ENCODE assay signal across 8 cellular contexts in the genomic region with DNA sequence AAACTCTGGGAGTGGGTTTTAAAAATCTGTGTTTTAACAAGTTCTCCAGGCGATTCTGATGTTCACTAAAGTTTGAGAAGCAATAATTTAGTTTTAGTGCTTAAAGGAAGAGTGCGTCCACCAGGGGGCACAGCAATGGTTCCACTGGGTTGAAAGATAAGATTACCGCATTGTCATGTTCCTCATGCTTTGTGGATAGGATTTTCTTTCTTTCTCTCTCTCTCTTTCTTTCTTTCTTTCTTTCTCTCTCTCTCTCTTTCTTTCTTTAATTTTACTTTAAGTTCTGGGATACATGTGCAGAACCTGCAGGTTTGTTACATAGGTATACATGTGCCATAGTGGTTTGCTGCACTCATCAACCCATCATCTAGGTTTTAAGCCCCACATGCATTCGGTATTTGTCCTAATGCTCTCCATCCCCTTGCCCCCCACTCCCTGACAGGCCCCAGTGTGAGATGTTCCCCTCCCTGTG. TPM values are rescaled to one million over a fixed set of nuclear protein-coding genes. Genes with fewer than 3 reads are reported as not detected.
DNase-seq lines count a peak whose midpoint lies in the region; ATAC-seq and TF ChIP-seq lines count a peak whose summit lies in the region.
"Not testable (repeated sequence)": the region's sequence is repeated elsewhere in the genome, so short reads cannot be mapped to it uniquely, and the experiment has no call there.

No MANE protein-coding gene starts in this region.

- intact Hi-C loops in mucosa of descending colon (cut with DNase I, micrococcal nuclease) = not testable (repeated sequence)

- not testable (repeated sequence) for H3K4me3 ChIP-seq in MG63; RWPE2 (ENCODE audit: severe bottlenecking); mucosa of descending colon

- TF ChIP-seq CTCF in RWPE2 (IDR thresholded peaks at IDR 0.05; ENCODE audit: poor library complexity, severe bottlenecking) (peak; percentile 82), mucosa of descending colon (IDR thresholded peaks at IDR 0.05) (peak; percentile 50)

- H3K27me3 ChIP-seq in MG63; RWPE2 (ENCODE audit: insufficient read depth, poor library complexity, severe bottlenecking): not testable (repeated sequence)

- ATAC-seq in GM21717 (IDR thresholded peaks at IDR 0.05; ENCODE audit: unreplicated experiment) (peak; percentile 69), RWPE2 (ENCODE audit: low read depth) (0 out of 3 replicates have a peak, but pooled peaks have one; percentile 31), esophagus mucosa (peak; percentile 62), mucosa of descending colon (peak; percentile 84)

- H3K4me1 ChIP-seq in RWPE2 (ENCODE audit: insufficient read depth, poor library complexity, severe bottlenecking); mucosa of descending colon (ENCODE audit: low read depth): not testable (repeated sequence)

- DNase-seq in COR-L47 (lab: John Stamatoyannopoulos, UW) (peak; percentile 82), MG63 (peak; percentile 63), mucosa of descending colon (peak; percentile 62 to 98 (median 79))
- DNase-seq in RWPE2 (ENCODE audit: low spot score) = not testable (repeated sequence)
- DNase-seq in activated T-cell treated with anti-CD3 and anti-CD28 coated beads, Interleukin-2, amount 50 U/mL, for 48 hours = peak; percentile 85
- peak; percentile 62 to 63 for DNase-seq in stimulated activated CD8-positive, alpha-beta memory T cell treated with anti-CD3 and anti-CD28 coated beads, Interleukin-2, amount 100 ng/mL, for 48 hours (ENCODE audit: low read depth in 2 of 2)

- not testable (repeated sequence) for H3K36me3 ChIP-seq in MG63; RWPE2 (ENCODE audit: low read depth); mucosa of descending colon (ENCODE audit: low read depth)

- not testable (repeated sequence) for H3K9me3 ChIP-seq in MG63; RWPE2 (ENCODE audit: severe bottlenecking); mucosa of descending colon

- H3K27ac ChIP-seq in RWPE2 (ENCODE audit: poor library complexity, severe bottlenecking) = not testable (repeated sequence)

RNA-seq across cellular contexts. Expression of a gene that starts 33.0 kb away (rescaled TPM):
- not detected in 2 replicates for total RNA-seq in MG63 (2014; rRNA removed; shearing (Covaris generic); ENCODE audit: low replicate concordance)
- total RNA-seq in esophagus mucosa (40.2 TPM), mucosa of descending colon (100 to 1,000 TPM in 2 of 3 donors, 10 to 100 TPM in 1; 70.6 to 220 (median 129) TPM)

RNA-seq across cellular contexts. Expression of a gene that starts 42.0 kb away (rescaled TPM):
- not detected in 2 replicates for total RNA-seq in MG63 (2014; rRNA removed; shearing (Covaris generic); ENCODE audit: low replicate concordance)
- total RNA-seq in esophagus mucosa (not detected), mucosa of descending colon (not detected)

Comparison
In these comparisons a context has a peak if more than half of its experiments do, and no peak if none do; other contexts are left out.
1. ATAC-seq: peak in every context shown above with its lines; median percentile 84 in mucosa of descending colon; 69 in GM21717; 62 in esophagus mucosa; 31 in RWPE2.
2. RNA of a gene that starts 33.0 kb away (total RNA-seq): 70.6 to 220 TPM in mucosa of descending colon and 40.2 TPM in esophagus mucosa (single experiment); not detected in MG63; every median in the first group is over 10 times any median in the second.